Comparison of ENCODE assay signal across 8 cellular contexts in genomic region chr12:21774358-21775129, GRCh38. TPM values are rescaled to one million over a fixed set of nuclear protein-coding genes. Genes with fewer than 3 reads are reported as not detected.
DNase-seq lines count a peak whose midpoint lies in the region; ATAC-seq, FAIRE-seq and TF ChIP-seq lines count a peak whose summit lies in the region.

KCNJ8 (minus strand) TSS chr12:21774706; CDS start chr12:21773616, 1,090 bp downstream.

- no peak for TF ChIP-seq CTCF in ascending aorta (IDR thresholded peaks at IDR 0.05)

- WGBS in iPS DF 6.9 (ENCODE audit: insufficient coverage, insufficient read length), result no CpG with 5 or more reads among the region's 49 CpGs
- 1 to 4% (median 2%) methylated on average over 41 to 49 of the region's 49 CpGs for WGBS in small intestine, 3 donors

- H3K9me3 ChIP-seq in HUES6 (ENCODE audit: control insufficient read depth, insufficient read depth, low read depth, low read length), result no peaks in the 10 kb centered on the region
- no peaks in the 10 kb centered on the region for H3K9me3 ChIP-seq in ascending aorta
- no peaks in the 10 kb centered on the region for H3K9me3 ChIP-seq in iPS DF 6.9 (ENCODE audit: control insufficient read depth, insufficient read depth, low read length)
- H3K9me3 ChIP-seq in small intestine (ENCODE audit: control insufficient read depth, low read depth), result no peaks in the 10 kb centered on the region

- peak within 1 kb of the TSS; percentile 74 for H3K4me3 ChIP-seq in HUES6 (ENCODE audit: low read depth, low read length)
- peak within 1 kb of the TSS; percentile 49 to 79 for H3K4me3 ChIP-seq in ascending aorta
- H3K4me3 ChIP-seq in iPS DF 6.9 (ENCODE audit: low read length), result peak within 1 kb of the TSS; percentile 75; the same call in 1 of the 2 replicates
- H3K4me3 ChIP-seq in small intestine (ENCODE audit: low read depth in 1 of 2, low read length in 2 of 2), result peak within 1 kb of the TSS in 1 of 2 donors; percentile 41

- in situ Hi-C loops in ACHN (cut with HindIII; ENCODE audit: low pct_ligation_motif_present, low pct_unique_long_range_greater_than_20kb, low sequenced_read_pairs), result no loop called here

- H3K27me3 ChIP-seq in HUES6 (ENCODE audit: control insufficient read depth, insufficient read depth, low read length) (peaks cover 34% of the 10 kb centered on the region), ascending aorta (no peaks in the 10 kb centered on the region), iPS DF 6.9 (ENCODE audit: control insufficient read depth, insufficient read depth, low read length) (peaks cover 3% of the 10 kb centered on the region; the same call in 1 of the 2 replicates), small intestine (ENCODE audit: control insufficient read depth in 2 of 2, insufficient read depth in 2 of 2, low read length in 2 of 2) (peaks cover 0 to 4% of the 10 kb centered on the region in 2 donors)

- H3K36me3 ChIP-seq in HUES6 (ENCODE audit: control insufficient read depth, insufficient read depth, low read length), result no peaks in the 10 kb centered on the region
- H3K36me3 ChIP-seq in ascending aorta, result no peaks in the 10 kb centered on the region
- no peaks in the 10 kb centered on the region for H3K36me3 ChIP-seq in iPS DF 6.9 (ENCODE audit: control insufficient read depth, insufficient read depth, low read length)
- H3K36me3 ChIP-seq in small intestine (ENCODE audit: control insufficient read depth in 2 of 2, insufficient read depth in 2 of 2, low read length in 2 of 2), result no peaks in the 10 kb centered on the region

- peak; percentile 89 for ATAC-seq in sciatic nerve
- ATAC-seq in GM19467 (IDR thresholded peaks at IDR 0.05; ENCODE audit: unreplicated experiment), result no peak
- no peak for ATAC-seq in HG03342 (IDR thresholded peaks at IDR 0.05; ENCODE audit: unreplicated experiment)

- H3K4me1 ChIP-seq in HUES6 (ENCODE audit: control insufficient read depth, insufficient read depth, low read length) (peaks cover 8% of the 10 kb centered on the region; the same call in 1 of the 2 replicates), ascending aorta (no peaks in the 10 kb centered on the region), iPS DF 6.9 (ENCODE audit: control insufficient read depth, insufficient read depth, low read length) (no peaks in the 10 kb centered on the region), small intestine (ENCODE audit: control insufficient read depth in 2 of 2, insufficient read depth in 1 of 2, low read depth in 1 of 2, low read length in 1 of 2) (peaks cover 0 to 2% of the 10 kb centered on the region in 2 donors)

- H3K27ac ChIP-seq in HUES6 (ENCODE audit: low read depth, low read length) (no peak within 1 kb of the TSS), ascending aorta (peak within 1 kb of the TSS; percentile 68 to 80), iPS DF 6.9 (ENCODE audit: low read length) (no peak within 1 kb of the TSS), small intestine (ENCODE audit: low read depth in 1 of 2, low read length in 1 of 2) (peak within 1 kb of the TSS in 1 of 2 donors; percentile 77)

- DNase-seq in ACHN (peak; percentile 97), ascending aorta (ENCODE audit: low spot score in 2 of 2) (peak; percentile 58 to 91), iPS DF 6.9 (ENCODE audit: low read depth, low spot score) (no peak), sciatic nerve (ENCODE audit: low spot score) (peak; percentile 70), small intestine (no peak)

- H3K9ac ChIP-seq in HUES6 (ENCODE audit: low read length), result no peak within 1 kb of the TSS

- FAIRE-seq in small intestine (lab: Jason Lieb, UNC), result no peak

- intact Hi-C loops in ascending aorta (cut with DNase I) (loop anchor here (1.0 to 10.0 kb wide), 6 partner anchors 43 to 340 kb away; partner anchors contain the start of genes ABCC9, CMAS, GOLT1B and PYROXD1), sciatic nerve (cut with DNase I) (no loop called here)

RNA-seq across cellular contexts. Expression of gene KCNJ8, which starts in this region (rescaled TPM):
- total RNA-seq in ascending aorta (27.8 TPM), sciatic nerve (10.8 TPM)
- 1 to 10 TPM in 2 of 3 donors, under 1 TPM in 1; 0.22 to 5.6 (median 1.4) TPM for polyA plus RNA-seq in small intestine

Comparison
In these comparisons a context has a peak if more than half of its experiments do, and no peak if none do; other contexts are left out.
1. DNase-seq: peak in ACHN (single experiment), ascending aorta (2 of 2) and sciatic nerve (single experiment); none in iPS DF 6.9 (single experiment) and small intestine (single experiment).
2. H3K27ac ChIP-seq: peak in ascending aorta (2 of 2); none in HUES6 (single experiment) and iPS DF 6.9 (single experiment).